ENCODE assay signal across 40 cellular contexts in genomic region chr3:109384164-109384563, GRCh38. TPM values are rescaled to one million over a fixed set of nuclear protein-coding genes. Genes with fewer than 3 reads are reported as not detected.
"Had no signal": no experiment of that assay in that cellular context is flagged by ENCODE, and none has a peak within 500 bp of the region (broad histone marks: within the 10 kb centered on the region; RNA-seq: fewer than 3 reads in every experiment).

No MANE protein-coding gene starts in this region.

- H3K4me3 Mint-ChIP-seq: activated CD4-positive, alpha-beta memory T cell treated with anti-CD3 and anti-CD28 coated beads for 36 hours; activated CD4-positive, alpha-beta T cell treated with anti-CD3 and anti-CD28 coated beads for 36 hours; activated CD4-positive, alpha-beta T cell treated with anti-CD3 and anti-CD28 coated beads, Interleukin-2, amount 10 ng/mL, durations not matched to agents 24 days and 14 days; activated CD8-positive, alpha-beta memory T cell treated with anti-CD3 and anti-CD28 coated beads, Interleukin-2, amount 10 ng/mL, durations not matched to agents 7 days and 5 days; activated CD8-positive, alpha-beta T cell treated with anti-CD3 and anti-CD28 coated beads, Interleukin-2, amount 10 ng/mL, durations not matched to agents 7 days and 5 days; activated naive CD4-positive, alpha-beta T cell treated with anti-CD3 and anti-CD28 coated beads for 36 hours; activated naive CD4-positive, alpha-beta T cell treated with anti-CD3 and anti-CD28 coated beads, Interleukin-2, amount 50 U/mL, for 24 hours; activated naive CD8-positive, alpha-beta T cell treated with anti-CD3 and anti-CD28 coated beads for 36 hours; activated naive CD8-positive, alpha-beta T cell treated with anti-CD3 and anti-CD28 coated beads, Interleukin-2, amount 50 U/mL, for 24 hours; activated T-helper 1 cell treated with anti-CD3 and anti-CD28 coated beads, Interleukin-12 subunit alpha, Interleukin-12 subunit beta, Interleukin-2, Interleukin-4 antibody, amounts not matched to agents 30 ng/mL and 10 ng/mL and 1 ng/mL, durations not matched to agents 14 hours and 24 hours and 36 hours; brain had no signal

- DNase-seq: activated CD4-positive, alpha-beta memory T cell treated with anti-CD3 and anti-CD28 coated beads for 36 hours; activated CD4-positive, alpha-beta T cell treated with anti-CD3 and anti-CD28 coated beads for 36 hours; activated CD4-positive, alpha-beta T cell treated with anti-CD3 and anti-CD28 coated beads, Interleukin-2, amount 10 ng/mL, durations not matched to agents 24 days and 14 days; activated CD4-positive, CD25-positive, alpha-beta regulatory T cell; activated CD4-positive, CD25-positive, alpha-beta regulatory T cell treated with anti-CD3 and anti-CD28 coated beads, Interleukin-2, amount 50 U/mL, for 72 hours; activated CD8-positive, alpha-beta memory T cell treated with anti-CD3 and anti-CD28 coated beads, Interleukin-2, amount 10 ng/mL, durations not matched to agents 7 days and 5 days; activated CD8-positive, alpha-beta memory T cell treated with anti-CD3 and anti-CD28 coated beads, Interleukin-2, amount 50 U/mL, for 4 hours; activated CD8-positive, alpha-beta T cell treated with anti-CD3 and anti-CD28 coated beads, Interleukin-2, amount 10 ng/mL, durations not matched to agents 7 days and 5 days; activated effector memory CD4-positive, alpha-beta T cell treated with anti-CD3 and anti-CD28 coated beads, Interleukin-2, amount 50 U/mL, for 16 hours; activated naive CD4-positive, alpha-beta T cell treated with anti-CD3 and anti-CD28 coated beads for 36 hours; activated naive CD8-positive, alpha-beta T cell treated with anti-CD3 and anti-CD28 coated beads for 36 hours; activated naive CD8-positive, alpha-beta T cell treated with anti-CD3 and anti-CD28 coated beads, Interleukin-2, amount 50 U/mL, for 24 hours; activated T-cell treated with anti-CD3 and anti-CD28 coated beads, Interleukin-2, amount 50 U/mL, for 1 hour; activated T-cell treated with anti-CD3 and anti-CD28 coated beads, Interleukin-2, amount 50 U/mL, for 48 hours; adrenal gland; amygdala; aorta; central memory CD4-positive, alpha-beta T cell; cerebellar nuclear complex; colonic mucosa; effector CD8-positive, alpha-beta T cell; esophagus squamous epithelium; foreskin melanocyte; T-helper 2 cell had no signal

- H3K4me3 ChIP-seq: adrenal gland, breast epithelium, cardiac muscle cell, colonic mucosa, esophagus squamous epithelium, gastroesophageal sphincter had no signal

- ATAC-seq: activated CD4-positive, alpha-beta T cell treated with anti-CD3 and anti-CD28 coated beads for 36 hours; activated CD8-positive, alpha-beta memory T cell treated with anti-CD3 and anti-CD28 coated beads, Interleukin-2, amount 10 ng/mL, durations not matched to agents 7 days and 5 days; activated CD8-positive, alpha-beta T cell treated with anti-CD3 and anti-CD28 coated beads, Interleukin-2, amount 10 ng/mL, durations not matched to agents 7 days and 5 days; activated naive CD8-positive, alpha-beta T cell treated with anti-CD3 and anti-CD28 coated beads, Interleukin-2, amount 50 U/mL, for 24 hours; gastroesophageal sphincter had no signal

- H3K27ac Mint-ChIP-seq: activated CD4-positive, alpha-beta memory T cell treated with anti-CD3 and anti-CD28 coated beads for 36 hours; activated CD4-positive, alpha-beta T cell treated with anti-CD3 and anti-CD28 coated beads for 36 hours; activated CD4-positive, alpha-beta T cell treated with anti-CD3 and anti-CD28 coated beads, Interleukin-2, amount 10 ng/mL, durations not matched to agents 24 days and 14 days; activated CD8-positive, alpha-beta memory T cell treated with anti-CD3 and anti-CD28 coated beads, Interleukin-2, amount 10 ng/mL, durations not matched to agents 7 days and 5 days; activated CD8-positive, alpha-beta T cell treated with anti-CD3 and anti-CD28 coated beads, Interleukin-2, amount 10 ng/mL, durations not matched to agents 7 days and 5 days; activated naive CD4-positive, alpha-beta T cell treated with anti-CD3 and anti-CD28 coated beads for 36 hours; activated naive CD4-positive, alpha-beta T cell treated with anti-CD3 and anti-CD28 coated beads, Interleukin-2, amount 50 U/mL, for 24 hours; activated naive CD8-positive, alpha-beta T cell treated with anti-CD3 and anti-CD28 coated beads for 36 hours; activated naive CD8-positive, alpha-beta T cell treated with anti-CD3 and anti-CD28 coated beads, Interleukin-2, amount 50 U/mL, for 24 hours; activated T-helper 1 cell treated with anti-CD3 and anti-CD28 coated beads, Interleukin-12 subunit alpha, Interleukin-12 subunit beta, Interleukin-2, Interleukin-4 antibody, amounts not matched to agents 30 ng/mL and 10 ng/mL and 1 ng/mL, durations not matched to agents 14 hours and 24 hours and 36 hours; activated T-helper 2 cell treated with anti-CD3 and anti-CD28 coated beads, Interferon-gamma antibody, Interleukin-2, Interleukin-4, amounts not matched to agents 10 μg/mL and 5 μg/mL and 100 μg/mL, durations not matched to agents 14 hours and 24 hours and 36 hours; brain had no signal

- H3K36me3 Mint-ChIP-seq: activated CD4-positive, alpha-beta memory T cell treated with anti-CD3 and anti-CD28 coated beads for 36 hours; activated CD8-positive, alpha-beta memory T cell treated with anti-CD3 and anti-CD28 coated beads, Interleukin-2, amount 10 ng/mL, durations not matched to agents 7 days and 5 days; activated naive CD4-positive, alpha-beta T cell treated with anti-CD3 and anti-CD28 coated beads, Interleukin-2, amount 50 U/mL, for 24 hours; activated naive CD8-positive, alpha-beta T cell treated with anti-CD3 and anti-CD28 coated beads for 36 hours; brain had no signal

- H3K9me3 Mint-ChIP-seq: activated CD4-positive, alpha-beta memory T cell treated with anti-CD3 and anti-CD28 coated beads for 36 hours; activated CD4-positive, alpha-beta T cell treated with anti-CD3 and anti-CD28 coated beads, Interleukin-2, amount 10 ng/mL, durations not matched to agents 24 days and 14 days; activated naive CD4-positive, alpha-beta T cell treated with anti-CD3 and anti-CD28 coated beads for 36 hours; activated naive CD4-positive, alpha-beta T cell treated with anti-CD3 and anti-CD28 coated beads, Interleukin-2, amount 50 U/mL, for 24 hours; activated naive CD8-positive, alpha-beta T cell treated with anti-CD3 and anti-CD28 coated beads for 36 hours; activated naive CD8-positive, alpha-beta T cell treated with anti-CD3 and anti-CD28 coated beads, Interleukin-2, amount 50 U/mL, for 24 hours; activated T-helper 1 cell treated with anti-CD3 and anti-CD28 coated beads, Interleukin-12 subunit alpha, Interleukin-12 subunit beta, Interleukin-2, Interleukin-4 antibody, amounts not matched to agents 30 ng/mL and 10 ng/mL and 1 ng/mL, durations not matched to agents 14 hours and 24 hours and 36 hours; activated T-helper 2 cell treated with anti-CD3 and anti-CD28 coated beads, Interferon-gamma antibody, Interleukin-2, Interleukin-4, amounts not matched to agents 10 μg/mL and 5 μg/mL and 100 μg/mL, durations not matched to agents 14 hours and 24 hours and 36 hours; brain had no signal

- FAIRE-seq: endometrium, endothelial cell of umbilical vein had no signal

- H3K9me3 ChIP-seq: adrenal gland, breast epithelium, colonic mucosa, esophagus squamous epithelium, gastroesophageal sphincter had no signal

- H3K27ac ChIP-seq: adrenal gland, breast epithelium, cardiac muscle cell, colonic mucosa, epithelial cell of prostate, esophagus squamous epithelium, gastroesophageal sphincter had no signal

- H3K4me1 ChIP-seq: adrenal gland, breast epithelium, colonic mucosa, esophagus squamous epithelium, gastroesophageal sphincter had no signal

- H3K27me3 Mint-ChIP-seq: activated CD4-positive, alpha-beta memory T cell treated with anti-CD3 and anti-CD28 coated beads for 36 hours; activated CD4-positive, alpha-beta T cell treated with anti-CD3 and anti-CD28 coated beads for 36 hours; activated CD4-positive, alpha-beta T cell treated with anti-CD3 and anti-CD28 coated beads, Interleukin-2, amount 10 ng/mL, durations not matched to agents 24 days and 14 days; activated CD8-positive, alpha-beta memory T cell treated with anti-CD3 and anti-CD28 coated beads, Interleukin-2, amount 10 ng/mL, durations not matched to agents 7 days and 5 days; activated naive CD4-positive, alpha-beta T cell treated with anti-CD3 and anti-CD28 coated beads, Interleukin-2, amount 50 U/mL, for 24 hours; activated naive CD8-positive, alpha-beta T cell treated with anti-CD3 and anti-CD28 coated beads, Interleukin-2, amount 50 U/mL, for 24 hours; brain had no signal

- H3K4me1 Mint-ChIP-seq: activated CD4-positive, alpha-beta T cell treated with anti-CD3 and anti-CD28 coated beads for 36 hours; activated CD4-positive, alpha-beta T cell treated with anti-CD3 and anti-CD28 coated beads, Interleukin-2, amount 10 ng/mL, durations not matched to agents 24 days and 14 days; activated CD8-positive, alpha-beta memory T cell treated with anti-CD3 and anti-CD28 coated beads, Interleukin-2, amount 10 ng/mL, durations not matched to agents 7 days and 5 days; activated naive CD4-positive, alpha-beta T cell treated with anti-CD3 and anti-CD28 coated beads, Interleukin-2, amount 50 U/mL, for 24 hours; activated naive CD8-positive, alpha-beta T cell treated with anti-CD3 and anti-CD28 coated beads for 36 hours; activated naive CD8-positive, alpha-beta T cell treated with anti-CD3 and anti-CD28 coated beads, Interleukin-2, amount 50 U/mL, for 24 hours had no signal

RNA-seq across cellular contexts. Expression of gene DPPA4, which starts 46.8 kb away (rescaled TPM):
- total RNA-seq: activated CD4-positive, alpha-beta memory T cell treated with anti-CD3 and anti-CD28 coated beads for 36 hours; activated CD4-positive, alpha-beta T cell treated with anti-CD3 and anti-CD28 coated beads, Interleukin-2, amount 10 ng/mL, durations not matched to agents 24 days and 14 days; activated CD8-positive, alpha-beta memory T cell treated with anti-CD3 and anti-CD28 coated beads, Interleukin-2, amount 10 ng/mL, durations not matched to agents 7 days and 5 days; activated CD8-positive, alpha-beta T cell treated with anti-CD3 and anti-CD28 coated beads, Interleukin-2, amount 10 ng/mL, durations not matched to agents 7 days and 5 days; activated T-helper 1 cell treated with anti-CD3 and anti-CD28 coated beads, Interleukin-12 subunit alpha, Interleukin-12 subunit beta, Interleukin-2, Interleukin-4 antibody, amounts not matched to agents 30 ng/mL and 10 ng/mL and 1 ng/mL, durations not matched to agents 14 hours and 24 hours and 36 hours; activated T-helper 2 cell treated with anti-CD3 and anti-CD28 coated beads, Interferon-gamma antibody, Interleukin-2, Interleukin-4, amounts not matched to agents 10 μg/mL and 5 μg/mL and 100 μg/mL, durations not matched to agents 14 hours and 24 hours and 36 hours; aorta; breast epithelium; dermis microvascular lymphatic vessel endothelial cell; endothelial cell of umbilical vein; esophagus squamous epithelium; fibroblast of lung; fibroblast of villous mesenchyme; gastroesophageal sphincter; glomerular endothelial cell; T-helper 1 cell treated with Interleukin-12 subunit alpha and Interleukin-12 subunit beta and Interleukin-4 antibody, amounts not matched to agents 30 ng/mL and 1 ng/mL, for 36 hours had no signal
- polyA plus RNA-seq: aorta, esophagus had no signal
